ENCODE assay signal across 1 cellular context in genomic region chr4:20313237-20314030, GRCh38.
A peak's percentile ranks its signal among the peaks of the same experiment; 100 is the strongest.
TF ChIP-seq lines count a peak whose summit lies in the region.

No MANE protein-coding gene starts in this region.

TF ChIP-seq in HepG2, 621 proteins besides CTCF, POLR2A, EP300 and RAD21 (continued from another document):
- TF ChIP-seq KDM2A (CRISPR knock-in tag; IDR thresholded peaks at IDR 0.05; ENCODE audit: borderline replicate concordance, low read depth) (peak; percentile 41; the same call in 1 of the 2 replicates), PBX3 (CRISPR knock-in tag; IDR thresholded peaks at IDR 0.05; ENCODE audit: borderline replicate concordance) (no peak), HOXA5 (CRISPR knock-in tag; IDR thresholded peaks at IDR 0.05) (no peak)
